In the genomic region with DNA sequence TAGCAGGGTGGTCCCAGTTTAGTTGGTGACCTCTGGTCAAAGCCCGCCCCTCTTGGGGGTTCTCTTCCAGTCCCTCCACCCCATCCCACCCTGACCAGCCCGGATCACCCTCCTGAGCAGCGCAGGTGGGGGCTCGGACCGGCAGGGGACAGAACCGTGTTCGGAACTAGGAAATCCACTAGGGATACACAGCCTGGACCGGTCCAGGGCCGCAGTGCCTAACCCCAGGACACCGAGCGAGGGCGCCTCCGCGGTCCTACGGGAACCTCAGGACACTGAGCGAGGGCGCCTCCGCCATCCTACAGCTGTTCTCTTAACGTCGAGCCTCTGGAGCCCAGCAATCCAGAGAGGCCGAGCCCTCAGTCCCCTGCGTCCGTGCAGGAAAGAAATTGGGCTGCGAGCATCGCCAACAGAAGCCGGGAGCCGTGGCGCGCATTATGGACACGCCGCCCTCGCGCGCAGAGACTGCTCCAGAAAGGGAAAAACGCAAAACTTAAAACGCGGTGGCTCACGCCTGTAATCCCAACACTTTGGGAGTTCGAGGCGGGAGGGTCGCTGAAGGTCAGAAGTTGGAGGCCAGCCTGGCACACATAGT, we compare ENCODE assay signal across 1 cellular context.
TF ChIP-seq lines count a peak whose summit lies in the region.

No MANE protein-coding gene starts in this region.

TF ChIP-seq in IMR-90, 13 proteins besides CTCF, POLR2A, EP300 and RAD21:
- TF ChIP-seq MAFK (IDR thresholded peaks at IDR 0.05; ENCODE audit: low read depth, low read length) (no peak), RFX5 (IDR thresholded peaks at IDR 0.05; ENCODE audit: low read depth, low read length) (no peak), CHD1 (IDR thresholded peaks at IDR 0.05; ENCODE audit: low read depth, low read length) (no peak), BHLHE40 (IDR thresholded peaks at IDR 0.05; ENCODE audit: low read depth, low read length) (no peak), SMC3 (IDR thresholded peaks at IDR 0.05; ENCODE audit: low read depth, low read length) (no peak), CEBPB (IDR thresholded peaks at IDR 0.05; ENCODE audit: low read depth, low read length) (no peak), MAZ (IDR thresholded peaks at IDR 0.05; ENCODE audit: borderline replicate concordance, low read depth, low read length) (no peak), MXI1 (IDR thresholded peaks at IDR 0.05; ENCODE audit: borderline replicate concordance, low read depth, low read length) (no peak), RCOR1 (IDR thresholded peaks at IDR 0.05; ENCODE audit: insufficient replicate concordance, low read length) (no peak)
- TF ChIP-seq, protein P1, sequence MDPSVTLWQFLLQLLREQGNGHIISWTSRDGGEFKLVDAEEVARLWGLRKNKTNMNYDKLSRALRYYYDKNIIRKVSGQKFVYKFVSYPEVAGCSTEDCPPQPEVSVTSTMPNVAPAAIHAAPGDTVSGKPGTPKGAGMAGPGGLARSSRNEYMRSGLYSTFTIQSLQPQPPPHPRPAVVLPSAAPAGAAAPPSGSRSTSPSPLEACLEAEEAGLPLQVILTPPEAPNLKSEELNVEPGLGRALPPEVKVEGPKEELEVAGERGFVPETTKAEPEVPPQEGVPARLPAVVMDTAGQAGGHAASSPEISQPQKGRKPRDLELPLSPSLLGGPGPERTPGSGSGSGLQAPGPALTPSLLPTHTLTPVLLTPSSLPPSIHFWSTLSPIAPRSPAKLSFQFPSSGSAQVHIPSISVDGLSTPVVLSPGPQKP (IDR thresholded peaks at IDR 0.05; ENCODE audit: borderline replicate concordance, low read depth, low read length), result no peak
